Comparison of ENCODE assay signal across 31 cellular contexts in the genomic region with DNA sequence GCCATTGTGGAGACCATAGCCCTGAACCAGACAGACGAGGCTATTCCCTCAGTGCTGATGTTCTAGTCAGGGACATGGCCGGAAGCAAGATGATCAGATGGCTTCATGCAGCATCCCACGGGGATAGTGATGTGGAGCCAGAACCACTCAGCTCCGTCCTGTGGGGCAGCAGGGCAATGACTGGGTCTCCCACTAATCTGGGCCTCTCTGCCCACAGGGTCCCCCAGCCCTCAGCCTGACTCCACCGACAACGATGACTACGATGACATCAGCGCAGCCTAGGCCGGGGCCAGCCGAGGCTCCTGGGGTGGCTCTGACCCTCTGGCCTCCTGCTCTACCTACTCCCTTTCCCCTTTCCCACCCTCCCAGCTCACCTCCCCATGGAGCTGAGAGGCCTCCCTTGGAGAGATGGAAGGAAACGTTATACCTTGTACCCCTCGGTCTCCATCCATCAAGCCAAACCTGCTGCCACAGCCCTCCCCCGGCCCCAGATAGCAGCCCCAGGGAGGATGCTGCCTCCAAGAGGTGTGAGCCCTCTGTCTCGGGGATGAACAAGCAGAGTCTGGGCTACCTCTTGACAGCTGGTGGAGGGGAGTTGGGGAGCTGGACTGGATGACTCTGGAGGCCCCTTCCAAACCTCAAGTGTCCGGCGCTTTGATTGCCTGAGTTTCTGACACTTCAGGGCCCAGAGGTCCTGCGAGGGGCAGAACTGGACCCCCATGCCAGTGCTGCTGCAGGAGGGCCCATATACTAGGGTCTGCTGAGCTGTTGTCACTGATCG. TPM values are rescaled to one million over a fixed set of nuclear protein-coding genes. Genes with fewer than 3 reads are reported as not detected.
DNase-seq lines count a peak whose midpoint lies in the region; ATAC-seq and TF ChIP-seq lines count a peak whose summit lies in the region.
"Had no signal": no experiment of that assay in that cellular context is flagged by ENCODE, and none has a peak within 500 bp of the region (broad histone marks: within the 10 kb centered on the region; RNA-seq: fewer than 3 reads in every experiment).

No MANE protein-coding gene starts in this region.

- no peak for TF ChIP-seq POLR2A in thyroid gland (IDR thresholded peaks at IDR 0.05)

- H3K4me1 Mint-ChIP-seq in activated CD4-positive, alpha-beta T cell treated with anti-CD3 and anti-CD28 coated beads for 36 hours = peaks cover 82% of the 10 kb centered on the region
- peaks cover 51% of the 10 kb centered on the region for H3K4me1 Mint-ChIP-seq in T-helper 17 cell
- H3K4me1 Mint-ChIP-seq in central memory CD8-positive, alpha-beta T cell = peaks cover 48% of the 10 kb centered on the region

- CTCF ChIA-PET in activated CD4-positive, alpha-beta T cell treated with anti-CD3 and anti-CD28 coated beads for 36 hours (lab: Charles Lee) = interaction anchor here (0.9 to 1.6 kb wide), 5 partner anchors 23 to 104 kb away, joined by 3 to 5 read pairs (median 3); no protein-coding TSS in a partner anchor

- no peaks in the 10 kb centered on the region for H4K20me1 ChIP-seq in BLaER1

- DNase-seq in activated CD4-positive, alpha-beta T cell treated with anti-CD3 and anti-CD28 coated beads for 36 hours = peak; percentile 43
- no peak for DNase-seq in activated CD4-positive, alpha-beta T cell treated with anti-CD3 and anti-CD28 coated beads for 4 hours
- DNase-seq in T-helper 17 cell (no peak), anterior cingulate cortex (lab: John Stamatoyannopoulos, UW) (no peak), thyroid gland (no peak)
- DNase-seq in central memory CD8-positive, alpha-beta T cell (ENCODE audit: low spot score in 2 of 2) = no peak
- DNase-seq: activated CD8-positive, alpha-beta memory T cell treated with anti-CD3 and anti-CD28 coated beads, Interleukin-2, amount 10 ng/mL, durations not matched to agents 7 days and 5 days; activated T-cell treated with anti-CD3 and anti-CD28 coated beads, Interleukin-2, amount 50 U/mL, for 72 hours; CD8-positive, alpha-beta T cell; dermis blood vessel endothelial cell; DMS 273 treated with DMSO at 0.1 percent for 48 hours; foreskin fibroblast; H7; KG1; mesenchymal stem cell; MG63; NCI-H2029; NCI-H510A treated with DMSO at 0.1 percent for 48 hours; RPMI8226; stimulated activated naive CD8-positive, alpha-beta T cell treated with anti-CD3 and anti-CD28 coated beads, Interleukin-15, Interleukin-2, amounts not matched to agents 100 U/mL and 50 U/mL, for 24 hours had no signal

- H3K27ac Mint-ChIP-seq in activated CD4-positive, alpha-beta T cell treated with anti-CD3 and anti-CD28 coated beads for 36 hours = peak overlapping the region; percentile 97
- peak overlapping the region; percentile 99 for H3K27ac Mint-ChIP-seq in T-helper 17 cell
- H3K27ac Mint-ChIP-seq in central memory CD8-positive, alpha-beta T cell (ENCODE audit: low read depth) = peak overlapping the region; percentile 92

- H3K9me3 Mint-ChIP-seq in activated CD4-positive, alpha-beta T cell treated with anti-CD3 and anti-CD28 coated beads for 36 hours (ENCODE audit: low read depth) = peaks cover 2% of the 10 kb centered on the region
- no peaks in the 10 kb centered on the region for H3K9me3 Mint-ChIP-seq in central memory CD8-positive, alpha-beta T cell
- H3K9me3 Mint-ChIP-seq: activated T-cell treated with anti-CD3 and anti-CD28 coated beads, Interleukin-2, amount 50 U/mL, for 72 hours; CD8-positive, alpha-beta T cell; neural crest cell had no signal

- H3K4me3 ChIP-seq in BLaER1 (no peak overlapping the region), thyroid gland (replicated peaks in 1 of 3) (no peak overlapping the region)
- H3K4me3 ChIP-seq: esophagus muscularis mucosa, MG63, SJSA1, skin epidermis, vagina had no signal

- H3K9ac ChIP-seq in BLaER1 = no peak overlapping the region
- H3K9ac ChIP-seq: parathyroid adenoma had no signal

- H3K27me3 ChIP-seq in BLaER1 (no peaks in the 10 kb centered on the region), thyroid gland (no peaks in the 10 kb centered on the region)
- H3K27me3 ChIP-seq: MG63, vagina had no signal

- peak overlapping the region; percentile 37; the same call in 1 of the 2 replicates for H3K4me2 ChIP-seq in BLaER1

- POLR2A ChIA-PET in activated CD4-positive, alpha-beta T cell treated with anti-CD3 and anti-CD28 coated beads for 36 hours (lab: Charles Lee) = interaction anchor here (0.6 to 1.5 kb wide), 5 partner anchors 9 to 72 kb away, joined by 3 to 10 read pairs (median 4); no protein-coding TSS in a partner anchor

- no peaks in the 10 kb centered on the region for H3K27me3 Mint-ChIP-seq in activated CD4-positive, alpha-beta T cell treated with anti-CD3 and anti-CD28 coated beads for 36 hours
- H3K27me3 Mint-ChIP-seq in T-helper 17 cell = no peaks in the 10 kb centered on the region
- no peaks in the 10 kb centered on the region for H3K27me3 Mint-ChIP-seq in central memory CD8-positive, alpha-beta T cell
- H3K27me3 Mint-ChIP-seq: activated CD8-positive, alpha-beta memory T cell treated with anti-CD3 and anti-CD28 coated beads, Interleukin-2, amount 10 ng/mL, durations not matched to agents 7 days and 5 days had no signal

- peaks cover 54% of the 10 kb centered on the region for H3K4me1 ChIP-seq in BLaER1
- H3K4me1 ChIP-seq in thyroid gland = no peaks in the 10 kb centered on the region
- H3K4me1 ChIP-seq: esophagus muscularis mucosa, parathyroid adenoma, SJSA1, vagina had no signal

- WGBS in thyroid gland, 2 donors = 86 to 93% methylated on average over 15 to 17 of the region's 18 CpGs

- intact Hi-C loops in activated CD4-positive, alpha-beta T cell treated with anti-CD3 and anti-CD28 coated beads for 36 hours (cut with DNase I, micrococcal nuclease) = no loop called here
- intact Hi-C loops in thyroid gland (cut with DNase I) = no loop called here

- H3K9me3 ChIP-seq in BLaER1 (no peaks in the 10 kb centered on the region), T-helper 17 cell (ENCODE audit: control insufficient read depth, low read length, poor library complexity, severe bottlenecking) (no peaks in the 10 kb centered on the region), thyroid gland (no peaks in the 10 kb centered on the region)
- H3K9me3 ChIP-seq: MG63, SJSA1, vagina had no signal

- no peak overlapping the region for H3K4me3 Mint-ChIP-seq in activated CD4-positive, alpha-beta T cell treated with anti-CD3 and anti-CD28 coated beads for 36 hours
- H3K4me3 Mint-ChIP-seq in T-helper 17 cell = no peak overlapping the region
- no peak overlapping the region for H3K4me3 Mint-ChIP-seq in central memory CD8-positive, alpha-beta T cell
- H3K4me3 Mint-ChIP-seq: activated CD8-positive, alpha-beta memory T cell treated with anti-CD3 and anti-CD28 coated beads, Interleukin-2, amount 10 ng/mL, durations not matched to agents 7 days and 5 days; CD8-positive, alpha-beta T cell had no signal

- no peak for ATAC-seq in activated CD4-positive, alpha-beta T cell treated with anti-CD3 and anti-CD28 coated beads for 36 hours
- ATAC-seq in T-helper 17 cell (no peak), GM21390 (IDR thresholded peaks at IDR 0.05; ENCODE audit: unreplicated experiment) (no peak)
- ATAC-seq in central memory CD8-positive, alpha-beta T cell (replicated peaks; ENCODE audit: extremely low read depth, poor library complexity, severe bottlenecking) = no peak
- ATAC-seq: activated CD8-positive, alpha-beta memory T cell treated with anti-CD3 and anti-CD28 coated beads, Interleukin-2, amount 10 ng/mL, durations not matched to agents 7 days and 5 days; activated T-cell treated with anti-CD3 and anti-CD28 coated beads, Interleukin-2, amount 50 U/mL, for 72 hours; CD8-positive, alpha-beta T cell; left lobe of liver; stimulated activated naive CD8-positive, alpha-beta T cell treated with anti-CD3 and anti-CD28 coated beads, Interleukin-15, Interleukin-2, amounts not matched to agents 100 U/mL and 50 U/mL, for 24 hours had no signal

- H3K36me3 ChIP-seq in BLaER1 = no peaks in the 10 kb centered on the region
- no peaks in the 10 kb centered on the region for H3K36me3 ChIP-seq in thyroid gland
- H3K36me3 ChIP-seq: esophagus muscularis mucosa, MG63, SJSA1, vagina had no signal

- no peak overlapping the region for H3K27ac ChIP-seq in BLaER1
- H3K27ac ChIP-seq in thyroid gland = no peak overlapping the region
- H3K27ac ChIP-seq: esophagus muscularis mucosa, parathyroid adenoma, SJSA1, skin epidermis, vagina had no signal

- H3K36me3 Mint-ChIP-seq in activated CD4-positive, alpha-beta T cell treated with anti-CD3 and anti-CD28 coated beads for 36 hours (ENCODE audit: low read depth) = peaks cover 82% of the 10 kb centered on the region
- peaks cover 6% of the 10 kb centered on the region for H3K36me3 Mint-ChIP-seq in T-helper 17 cell (ENCODE audit: low read depth)
- peaks cover 77% of the 10 kb centered on the region for H3K36me3 Mint-ChIP-seq in central memory CD8-positive, alpha-beta T cell (ENCODE audit: insufficient read depth)

- no peak for TF ChIP-seq CTCF in thyroid gland (IDR thresholded peaks at IDR 0.05)

RNA-seq across cellular contexts. Expression of gene CD6, which starts 47.7 kb away (rescaled TPM):
- total RNA-seq in activated CD4-positive, alpha-beta T cell treated with anti-CD3 and anti-CD28 coated beads for 36 hours = 100 to 1,000 TPM; 286 to 377 TPM
- 100 to 1,000 TPM; 533 to 568 TPM for total RNA-seq in T-helper 17 cell
- 1 to 10 TPM in 1 of 4 donors, under 1 TPM in 3; 0.40 to 2.7 (median 0.69) TPM for total RNA-seq in thyroid gland
- total RNA-seq: A172, dermis blood vessel endothelial cell, H7, OCI-LY7 had no signal

Comparison
In these comparisons a context has a peak if more than half of its experiments do, and no peak if none do; other contexts are left out.
1. RNA of gene CD6, which starts 47.7 kb away (total RNA-seq): 533 to 568 TPM in T-helper 17 cell and 286 to 377 TPM in activated CD4-positive, alpha-beta T cell treated with anti-CD3 and anti-CD28 coated beads for 36 hours; 0.40 to 2.7 TPM in thyroid gland; every median in the first group is over 10 times any median in the second.
2. Peak in every context shown above with its lines, with median percentiles within 50 percentile points of each other: H3K27ac Mint-ChIP-seq.